In the genomic region with DNA sequence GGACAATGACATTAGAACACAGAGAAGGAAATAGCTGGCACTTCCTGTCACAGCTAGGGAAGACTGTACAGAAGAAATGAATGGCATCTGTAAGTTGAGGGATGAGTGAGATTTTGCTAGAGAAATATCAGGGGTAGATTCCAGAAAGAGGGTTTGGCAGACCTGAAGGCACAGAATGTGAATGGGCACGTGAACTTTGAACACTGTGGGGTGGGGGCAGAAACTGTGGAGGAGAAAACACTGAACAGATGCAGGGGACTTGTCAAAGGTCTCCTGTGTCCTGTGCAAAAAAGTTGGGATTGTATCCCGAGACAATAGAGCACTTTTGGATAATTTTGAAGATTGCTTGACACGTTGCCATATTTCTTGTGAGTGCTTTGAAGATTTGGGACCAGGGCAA, we compare ENCODE assay signal across 2 cellular contexts.
TF ChIP-seq lines count a peak whose summit lies in the region.

No MANE protein-coding gene starts in this region.

TF ChIP-seq in IMR-90, 13 proteins besides CTCF, POLR2A, EP300 and RAD21:
- TF ChIP-seq ELK1 (IDR thresholded peaks at IDR 0.05; ENCODE audit: borderline replicate concordance, low read depth, low read length) (no peak), FOS (IDR thresholded peaks at IDR 0.05; ENCODE audit: low read depth, low read length) (no peak), MXI1 (IDR thresholded peaks at IDR 0.05; ENCODE audit: borderline replicate concordance, low read depth, low read length) (no peak), NFE2L2 (IDR thresholded peaks at IDR 0.05; ENCODE audit: low read depth, low read length) (no peak), SMC3 (IDR thresholded peaks at IDR 0.05; ENCODE audit: low read depth, low read length) (no peak), RCOR1 (IDR thresholded peaks at IDR 0.05; ENCODE audit: insufficient replicate concordance, low read length) (no peak)
- TF ChIP-seq, protein P1, sequence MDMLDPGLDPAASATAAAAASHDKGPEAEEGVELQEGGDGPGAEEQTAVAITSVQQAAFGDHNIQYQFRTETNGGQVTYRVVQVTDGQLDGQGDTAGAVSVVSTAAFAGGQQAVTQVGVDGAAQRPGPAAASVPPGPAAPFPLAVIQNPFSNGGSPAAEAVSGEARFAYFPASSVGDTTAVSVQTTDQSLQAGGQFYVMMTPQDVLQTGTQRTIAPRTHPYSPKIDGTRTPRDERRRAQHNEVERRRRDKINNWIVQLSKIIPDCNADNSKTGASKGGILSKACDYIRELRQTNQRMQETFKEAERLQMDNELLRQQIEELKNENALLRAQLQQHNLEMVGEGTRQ (IDR thresholded peaks at IDR 0.05; ENCODE audit: low read depth, low read length), result no peak

TF ChIP-seq in HepG2, 621 proteins besides CTCF, POLR2A, EP300 and RAD21:
- TF ChIP-seq ZMYM4 (CRISPR knock-in tag; IDR thresholded peaks at IDR 0.05) (0 out of 2 replicates have a peak, but pooled peaks have one; percentile 16), HNF4G (IDR thresholded peaks at IDR 0.05; ENCODE audit: borderline replicate concordance, low read depth, low read length) (peak; percentile 44; the same call in 1 of the 2 replicates), HNF4G (CRISPR knock-in tag; IDR thresholded peaks at IDR 0.05; ENCODE audit: borderline replicate concordance, low read depth) (no peak), HNF4A (CRISPR knock-in tag; IDR thresholded peaks at IDR 0.05) (peak; percentile 59), SAFB2 (CRISPR knock-in tag; IDR thresholded peaks at IDR 0.05; ENCODE audit: borderline replicate concordance, low read depth) (no peak)
TF ChIP-seq in HepG2: peak in this region for 3.
